Comparison of ENCODE assay signal across 22 cellular contexts in the genomic region with DNA sequence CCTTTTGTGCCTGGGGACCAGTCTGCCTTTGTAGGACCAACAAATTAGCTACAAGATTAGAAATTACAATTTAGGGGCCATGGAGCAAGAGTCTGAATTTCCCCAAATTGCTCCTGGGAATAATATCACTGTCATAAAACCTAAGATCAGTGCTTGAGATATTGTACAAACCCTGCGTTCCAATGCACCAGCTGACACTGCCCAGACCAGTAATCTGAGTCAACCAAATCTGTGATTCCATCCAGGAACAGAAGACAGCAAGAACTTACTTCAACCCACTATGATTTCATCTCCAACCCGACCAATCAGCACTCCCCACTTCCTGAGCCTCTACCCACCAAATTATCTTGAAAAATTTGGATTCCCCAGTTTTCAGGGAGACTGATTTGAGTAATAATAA.
"Had no signal": no experiment of that assay in that cellular context is flagged by ENCODE, and none has a peak within 500 bp of the region (broad histone marks: within the 10 kb centered on the region; RNA-seq: fewer than 3 reads in every experiment).

No MANE protein-coding gene starts in this region.

- H3K4me3 ChIP-seq: adrenal gland, esophagus muscularis mucosa, pancreas, right lobe of liver, thyroid gland had no signal

- H3K9me3 ChIP-seq: adrenal gland, esophagus muscularis mucosa, neutrophil, pancreas, right lobe of liver, thyroid gland had no signal

- H3K4me3 Mint-ChIP-seq: activated CD4-positive, alpha-beta T cell treated with anti-CD3 and anti-CD28 coated beads, Interleukin-2, amount 10 ng/mL, durations not matched to agents 7 days and 5 days; memory B cell; natural killer cell; stimulated activated naive B cell treated with anti-CD40 and anti-IgM and Interleukin-4, amounts not matched to agents 10 μg/mL and 1 μg/mL and 100 μg/mL, for 72 hours had no signal

- H3K27ac Mint-ChIP-seq: activated CD4-positive, alpha-beta T cell treated with anti-CD3 and anti-CD28 coated beads, Interleukin-2, amount 10 ng/mL, durations not matched to agents 7 days and 5 days; activated naive CD4-positive, alpha-beta T cell treated with anti-CD3 and anti-CD28 coated beads, Interleukin-2, amount 50 U/mL, for 72 hours; memory B cell; natural killer cell; stimulated activated naive B cell treated with anti-CD40 and anti-IgM and Interleukin-4, amounts not matched to agents 10 μg/mL and 1 μg/mL and 100 μg/mL, for 72 hours had no signal

- H3K27me3 ChIP-seq: adrenal gland, esophagus muscularis mucosa, foreskin keratinocyte, neutrophil, pancreas, right lobe of liver, thyroid gland had no signal

- DNase-seq: activated CD4-positive, alpha-beta T cell treated with anti-CD3 and anti-CD28 coated beads, Interleukin-2, amount 10 ng/mL, durations not matched to agents 7 days and 5 days; activated CD8-positive, alpha-beta memory T cell treated with anti-CD3 and anti-CD28 coated beads for 24 hours; activated CD8-positive, alpha-beta memory T cell treated with anti-CD3 and anti-CD28 coated beads, Interleukin-2, amount 50 U/mL, for 48 hours; activated gamma-delta T cell; activated T-cell treated with anti-CD3 and anti-CD28 coated beads, Interleukin-2, amount 50 U/mL, for 48 hours; adrenal gland; effector CD4-positive, alpha-beta T cell; kidney glomerular epithelial cell; left ventricle myocardium superior; natural killer cell; pancreas; right lobe of liver; stimulated activated CD4-positive, alpha-beta T cell treated with anti-CD3 and anti-CD28 coated beads, Interleukin-4, amount 100 ng/mL, for 4 hours; stimulated activated naive B cell treated with anti-CD40 and anti-IgM and Interleukin-4, amounts not matched to agents 10 μg/mL and 1 μg/mL and 100 μg/mL, for 72 hours; T-helper 1 cell; thyroid gland had no signal

- H3K9me3 Mint-ChIP-seq: memory B cell; stimulated activated naive B cell treated with anti-CD40 and anti-IgM and Interleukin-4, amounts not matched to agents 10 μg/mL and 1 μg/mL and 100 μg/mL, for 72 hours had no signal

- H3K36me3 ChIP-seq: adrenal gland, esophagus muscularis mucosa, neutrophil, pancreas, right lobe of liver, thyroid gland had no signal

- ATAC-seq: activated CD4-positive, CD25-positive, alpha-beta regulatory T cell treated with anti-CD3 and anti-CD28 coated beads, Interleukin-2, amount 50 U/mL, for 24 hours; activated naive CD4-positive, alpha-beta T cell treated with anti-CD3 and anti-CD28 coated beads, Interleukin-2, amount 50 U/mL, for 72 hours; foreskin keratinocyte; left ventricle myocardium superior; natural killer cell; pancreas; right lobe of liver; stimulated activated naive B cell treated with anti-CD40 and anti-IgM and Interleukin-4, amounts not matched to agents 10 μg/mL and 1 μg/mL and 100 μg/mL, for 72 hours had no signal

- H3K4me1 ChIP-seq: adrenal gland, esophagus muscularis mucosa, foreskin keratinocyte, pancreas, right lobe of liver, thyroid gland had no signal

- H3K27me3 Mint-ChIP-seq: activated CD4-positive, alpha-beta T cell treated with anti-CD3 and anti-CD28 coated beads, Interleukin-2, amount 10 ng/mL, durations not matched to agents 7 days and 5 days; memory B cell; stimulated activated naive B cell treated with anti-CD40 and anti-IgM and Interleukin-4, amounts not matched to agents 10 μg/mL and 1 μg/mL and 100 μg/mL, for 72 hours had no signal

- H3K36me3 Mint-ChIP-seq: activated naive CD4-positive, alpha-beta T cell treated with anti-CD3 and anti-CD28 coated beads, Interleukin-2, amount 50 U/mL, for 72 hours; memory B cell; stimulated activated naive B cell treated with anti-CD40 and anti-IgM and Interleukin-4, amounts not matched to agents 10 μg/mL and 1 μg/mL and 100 μg/mL, for 72 hours had no signal

- H3K27ac ChIP-seq: adrenal gland, esophagus muscularis mucosa, foreskin keratinocyte, neutrophil, pancreas, right lobe of liver, thyroid gland had no signal

- H3K4me1 Mint-ChIP-seq: activated CD4-positive, alpha-beta T cell treated with anti-CD3 and anti-CD28 coated beads, Interleukin-2, amount 10 ng/mL, durations not matched to agents 7 days and 5 days; memory B cell; natural killer cell; stimulated activated naive B cell treated with anti-CD40 and anti-IgM and Interleukin-4, amounts not matched to agents 10 μg/mL and 1 μg/mL and 100 μg/mL, for 72 hours had no signal
